ENCODE assay signal across 14 cellular contexts in genomic region chr22:32649515-32650200, GRCh38.
DNase-seq lines count a peak whose midpoint lies in the region; ATAC-seq, FAIRE-seq and TF ChIP-seq lines count a peak whose summit lies in the region.
"Had no signal": no experiment of that assay in that cellular context is flagged by ENCODE, and none has a peak within 500 bp of the region (broad histone marks: within the 10 kb centered on the region; RNA-seq: fewer than 3 reads in every experiment).

No MANE protein-coding gene starts in this region.

- POLR2A ChIA-PET in HepG2 (lab: Yijun Ruan, JAX), result interaction anchor here (0.6 to 1.2 kb wide), 2 partner anchors 66 to 90 kb away, joined by 3 read pairs; no protein-coding TSS in a partner anchor

- TF ChIP-seq POLR2A in HepG2 (IDR thresholded peaks at IDR 0.05; ENCODE audit: insufficient read depth in 1 of 2, low read depth in 2 of 2, low read length in 2 of 2) (no peak), right lobe of liver (IDR thresholded peaks at IDR 0.05) (no peak), spleen (IDR thresholded peaks at IDR 0.05) (no peak)

- H3K27ac Mint-ChIP-seq in activated T-helper 17 cell treated with anti-CD3 and anti-CD28 coated beads, Interleukin-2, amount 50 U/mL, for 72 hours, result peak overlapping the region; percentile 55
- H3K27ac Mint-ChIP-seq: activated CD4-positive, alpha-beta T cell treated with anti-CD3 and anti-CD28 coated beads, Interleukin-2, amount 10 ng/mL, durations not matched to agents 7 days and 5 days had no signal

- H3K36me3 Mint-ChIP-seq in activated T-helper 17 cell treated with anti-CD3 and anti-CD28 coated beads, Interleukin-2, amount 50 U/mL, for 72 hours (ENCODE audit: low read depth), result no peaks in the 10 kb centered on the region

- intact Hi-C loops in HepG2 (cut with micrococcal nuclease; ENCODE audit: unreplicated experiment), result no loop called here
- intact Hi-C loops in right lobe of liver (cut with DNase I), result loop anchor here (10.0 kb wide), 2 partner anchors 115 to 345 kb away; no protein-coding TSS in a partner anchor
- intact Hi-C loops in spleen (cut with DNase I; ENCODE audit: low total_unique reads), result loop anchor here (10.0 kb wide), 1 partner anchor 355 kb away; no protein-coding TSS in a partner anchor

- H3K4me1 ChIP-seq in HepG2 (ENCODE audit: insufficient read depth, low read length) (peaks cover 29% of the 10 kb centered on the region), right lobe of liver (peaks cover 0 to 4% (median under 1%) of the 10 kb centered on the region in 4 donors), lung (ENCODE audit: control insufficient read depth in 2 of 2, insufficient read depth in 2 of 2, low read length in 2 of 2) (peaks cover 3 to 4% of the 10 kb centered on the region in 2 donors), spleen (peaks cover 0 to 8% (median 4%) of the 10 kb centered on the region in 6 donors)

- no peaks in the 10 kb centered on the region for H4K20me1 ChIP-seq in HepG2 (ENCODE audit: insufficient read depth, low read length)
- H4K20me1 ChIP-seq: BLaER1 had no signal

- no peak overlapping the region for H3K4me2 ChIP-seq in HepG2 (ENCODE audit: low read depth, low read length)
- H3K4me2 ChIP-seq: BLaER1 had no signal

- H3K9me3 ChIP-seq in HepG2 (ENCODE audit: low read length) (peaks cover 14% of the 10 kb centered on the region), right lobe of liver (no peaks in the 10 kb centered on the region), lung (ENCODE audit: control insufficient read depth in 2 of 2, insufficient read depth in 1 of 2, low read length in 1 of 2) (no peaks in the 10 kb centered on the region), spleen (no peaks in the 10 kb centered on the region)
- H3K9me3 ChIP-seq: body of pancreas had no signal

- no peak overlapping the region for H3K9ac ChIP-seq in HepG2 (ENCODE audit: insufficient read depth, low read depth, low read length)
- H3K9ac ChIP-seq: BLaER1 had no signal

- H3K4me1 Mint-ChIP-seq in activated T-helper 17 cell treated with anti-CD3 and anti-CD28 coated beads, Interleukin-2, amount 50 U/mL, for 72 hours, result peaks cover 17% of the 10 kb centered on the region

- CTCF ChIA-PET in HepG2 (lab: Yijun Ruan, JAX; ENCODE audit: low intra/inter-chr PET ratio, low total read pairs), result no interaction called here

- ATAC-seq in HepG2 (no peak), right lobe of liver (no peak), lung (ENCODE audit: insufficient read depth, low FRiP score) (peak; percentile 22), GM19452 (IDR thresholded peaks at IDR 0.05; ENCODE audit: unreplicated experiment) (no peak)
- peak; percentile 71 for ATAC-seq in activated T-helper 17 cell treated with anti-CD3 and anti-CD28 coated beads, Interleukin-2, amount 50 U/mL, for 72 hours (replicated peaks)
- ATAC-seq: body of pancreas, esophagus mucosa had no signal

- DNase-seq in HepG2 (ENCODE audit: low spot score) (no peak), right lobe of liver (no peak), lung (ENCODE audit: low spot score) (no peak), spleen (no peak), OCI-M2 (lab: John Stamatoyannopoulos, UW; ENCODE audit: unreplicated experiment) (no peak)
- no peak for DNase-seq in activated effector memory CD4-positive, alpha-beta T cell treated with Interleukin-2 at 50 U/mL for 16 hours
- DNase-seq: activated CD4-positive, alpha-beta T cell treated with anti-CD3 and anti-CD28 coated beads, Interleukin-2, amount 10 ng/mL, durations not matched to agents 7 days and 5 days; NCI-H1105 treated with DMSO at 0.1 percent for 48 hours had no signal

- no peaks in the 10 kb centered on the region for H3K27me3 Mint-ChIP-seq in activated T-helper 17 cell treated with anti-CD3 and anti-CD28 coated beads, Interleukin-2, amount 50 U/mL, for 72 hours

- no peaks in the 10 kb centered on the region for H3K9me3 Mint-ChIP-seq in activated T-helper 17 cell treated with anti-CD3 and anti-CD28 coated beads, Interleukin-2, amount 50 U/mL, for 72 hours
- H3K9me3 Mint-ChIP-seq: activated CD4-positive, alpha-beta T cell treated with anti-CD3 and anti-CD28 coated beads, Interleukin-2, amount 10 ng/mL, durations not matched to agents 7 days and 5 days had no signal

- TF ChIP-seq CTCF in HepG2 (CRISPR knock-in tag; IDR thresholded peaks at IDR 0.05) (no peak), right lobe of liver (IDR thresholded peaks at IDR 0.05) (no peak), lung (IDR thresholded peaks at IDR 0.05; ENCODE audit: control extremely low read depth, extremely low read depth) (no peak), spleen (IDR thresholded peaks at IDR 0.05 in 8 of 11, conservative IDR thresholded peaks at IDR 0.05 in 3 of 11) (no peak)

- H3K4me3 ChIP-seq in HepG2 (replicated peaks in 1 of 3; ENCODE audit: insufficient read depth in 1 of 3, low read depth in 2 of 3, low read length in 3 of 3) (no peak overlapping the region), right lobe of liver (no peak overlapping the region), lung (no peak overlapping the region), spleen (no peak overlapping the region)
- H3K4me3 ChIP-seq: BLaER1, body of pancreas had no signal

- BruUV-seq in HepG2 (replicated peaks; lab: Mats Ljungman, UMichigan), result no TSS peak

- H3K27me3 ChIP-seq in HepG2 (ENCODE audit: control insufficient read depth in 1 of 2, insufficient read depth in 2 of 2, low read length in 2 of 2), result no peaks in the 10 kb centered on the region
- H3K27me3 ChIP-seq in right lobe of liver, result no peaks in the 10 kb centered on the region
- no peaks in the 10 kb centered on the region for H3K27me3 ChIP-seq in lung (ENCODE audit: control insufficient read depth, insufficient read depth)
- no peaks in the 10 kb centered on the region for H3K27me3 ChIP-seq in spleen (replicated peaks in 1 of 7)
- H3K27me3 ChIP-seq: BLaER1, body of pancreas had no signal

- no peak overlapping the region for H2AFZ ChIP-seq in HepG2 (ENCODE audit: low read length)

- no peaks in the 10 kb centered on the region for H3K79me2 ChIP-seq in HepG2 (ENCODE audit: insufficient read depth, low read length)

- H3K27ac ChIP-seq in HepG2 (ENCODE audit: extremely low read length, insufficient read depth, low read length), result no peak overlapping the region
- H3K27ac ChIP-seq in right lobe of liver, result no peak overlapping the region
- no peak overlapping the region for H3K27ac ChIP-seq in lung (ENCODE audit: low read depth in 1 of 2, low read length in 1 of 2)
- H3K27ac ChIP-seq in spleen, result no peak overlapping the region
- H3K27ac ChIP-seq: BLaER1, body of pancreas had no signal

- no peak for TF ChIP-seq RAD21 in HepG2 (CRISPR knock-in tag; IDR thresholded peaks at IDR 0.05)

- 77% methylated on average over 10 of the region's 10 CpGs for WGBS in HepG2 (ENCODE audit: low lambda C conversion rate)
- WGBS in right lobe of liver (ENCODE audit: insufficient coverage, low coverage, low lambda C conversion rate, missing lambda C conversion rate), result 65% methylated on average over 10 of the region's 10 CpGs
- WGBS in lung, 2 donors, result 49 to 57% methylated on average over 10 of the region's 10 CpGs
- 44 to 54% (median 47%) methylated on average over 10 of the region's 10 CpGs for WGBS in spleen, 5 donors

- TF ChIP-seq EP300 in HepG2 (IDR thresholded peaks at IDR 0.05; ENCODE audit: low read depth in 2 of 2, low read length in 2 of 2) (no peak), HepG2 (CRISPR knock-in tag; IDR thresholded peaks at IDR 0.05; ENCODE audit: borderline replicate concordance) (no peak)

- no peaks in the 10 kb centered on the region for H3K36me3 ChIP-seq in HepG2 (replicated peaks in 1 of 2; ENCODE audit: control insufficient read depth in 1 of 2, insufficient read depth in 2 of 2, low read length in 2 of 2)
- no peaks in the 10 kb centered on the region for H3K36me3 ChIP-seq in right lobe of liver
- H3K36me3 ChIP-seq in lung (ENCODE audit: control insufficient read depth in 2 of 2, insufficient read depth in 2 of 2, low read length in 2 of 2), result no peaks in the 10 kb centered on the region
- no peaks in the 10 kb centered on the region for H3K36me3 ChIP-seq in spleen
- H3K36me3 ChIP-seq: BLaER1 had no signal

- FAIRE-seq in HepG2 (lab: Jason Lieb, UNC), result no peak
- FAIRE-seq: GM12891 had no signal

- in situ Hi-C loops in HepG2 (cut with HindIII; ENCODE audit: extremely low pct_ligation_motif_present, low pct_unique_long_range_greater_than_20kb), result loop anchor here (10.0 to 25.0 kb wide), 2 partner anchors 335 to 563 kb away; no protein-coding TSS in a partner anchor

- H3K4me3 Mint-ChIP-seq in activated T-helper 17 cell treated with anti-CD3 and anti-CD28 coated beads, Interleukin-2, amount 50 U/mL, for 72 hours, result no peak overlapping the region
- H3K4me3 Mint-ChIP-seq: activated CD4-positive, alpha-beta T cell treated with anti-CD3 and anti-CD28 coated beads, Interleukin-2, amount 10 ng/mL, durations not matched to agents 7 days and 5 days had no signal

TF ChIP-seq in HepG2, 621 proteins besides CTCF, POLR2A, EP300 and RAD21:
- TF ChIP-seq, protein P1, sequence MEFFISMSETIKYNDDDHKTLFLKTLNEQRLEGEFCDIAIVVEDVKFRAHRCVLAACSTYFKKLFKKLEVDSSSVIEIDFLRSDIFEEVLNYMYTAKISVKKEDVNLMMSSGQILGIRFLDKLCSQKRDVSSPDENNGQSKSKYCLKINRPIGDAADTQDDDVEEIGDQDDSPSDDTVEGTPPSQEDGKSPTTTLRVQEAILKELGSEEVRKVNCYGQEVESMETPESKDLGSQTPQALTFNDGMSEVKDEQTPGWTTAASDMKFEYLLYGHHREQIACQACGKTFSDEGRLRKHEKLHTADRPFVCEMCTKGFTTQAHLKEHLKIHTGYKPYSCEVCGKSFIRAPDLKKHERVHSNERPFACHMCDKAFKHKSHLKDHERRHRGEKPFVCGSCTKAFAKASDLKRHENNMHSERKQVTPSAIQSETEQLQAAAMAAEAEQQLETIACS (CRISPR knock-in tag; IDR thresholded peaks at IDR 0.05), result no peak
- 0 out of 2 replicates have a peak, but pooled peaks have one; percentile 10 for TF ChIP-seq FOSL2 (CRISPR knock-in tag; IDR thresholded peaks at IDR 0.05)
- peak; percentile 28 for TF ChIP-seq HNRNPK (IDR thresholded peaks at IDR 0.05; ENCODE audit: low read depth, low read length, poor library complexity, severe bottlenecking)
- no peak for TF ChIP-seq ZNF343 (CRISPR knock-in tag; IDR thresholded peaks at IDR 0.05)

Comparison
In these comparisons a context has a peak if more than half of its experiments do, and no peak if none do; other contexts are left out.
1. ATAC-seq: peak in activated T-helper 17 cell treated with anti-CD3 and anti-CD28 coated beads, Interleukin-2, amount 50 U/mL, for 72 hours (single experiment) and lung (single experiment); none in HepG2 (single experiment), right lobe of liver (0 of 4) and GM19452 (single experiment).